In the genomic region with DNA sequence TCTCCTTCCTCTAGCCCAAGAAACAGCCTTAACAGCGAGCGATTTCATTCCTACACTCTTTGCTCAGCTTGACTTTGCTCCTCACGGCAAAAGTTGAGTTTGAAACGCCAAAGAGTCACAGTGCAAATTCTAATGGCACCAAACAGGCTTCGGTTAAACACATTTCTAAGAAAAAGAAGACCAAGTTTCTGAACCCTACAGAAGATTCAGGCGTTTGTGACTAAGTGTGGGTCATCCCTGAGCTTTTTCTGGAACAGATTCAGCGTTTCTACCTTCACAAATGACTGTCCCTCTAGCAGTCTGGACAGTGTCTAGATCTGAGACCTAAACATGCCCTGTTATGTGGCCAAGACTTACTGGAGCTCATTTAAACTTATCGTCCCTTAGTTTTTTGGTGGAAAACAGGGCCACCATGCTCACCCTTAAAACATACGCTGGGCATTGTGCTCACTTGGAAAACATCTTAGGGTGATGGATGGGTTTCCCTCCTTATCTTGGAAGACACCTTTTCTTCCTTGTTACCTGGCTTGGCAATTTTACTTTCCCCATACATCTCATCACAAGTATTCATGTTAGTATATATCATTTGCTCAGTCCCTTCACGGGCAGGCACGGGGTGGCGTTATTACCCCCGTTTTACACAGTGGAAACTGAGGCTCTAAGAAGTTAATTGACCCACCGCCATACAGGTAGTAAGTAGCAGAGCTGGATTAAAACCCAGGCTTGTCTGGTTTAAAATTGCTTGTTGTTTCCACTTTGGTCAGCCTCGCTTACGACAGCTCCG, we compare ENCODE assay signal across 8 cellular contexts. TPM values are rescaled to one million over a fixed set of nuclear protein-coding genes. Genes with fewer than 3 reads are reported as not detected.
DNase-seq lines count a peak whose midpoint lies in the region; ATAC-seq, FAIRE-seq and TF ChIP-seq lines count a peak whose summit lies in the region.

No MANE protein-coding gene starts in this region.

- H3K9me3 ChIP-seq in adrenal gland (replicated peaks in 1 of 3) (no peaks in the 10 kb centered on the region), keratinocyte (ENCODE audit: control insufficient read depth, low read depth, low read length) (no peaks in the 10 kb centered on the region), stomach (no peaks in the 10 kb centered on the region)

- no peaks in the 10 kb centered on the region for H3K9me3 Mint-ChIP-seq in activated CD4-positive, alpha-beta T cell treated with anti-CD3 and anti-CD28 coated beads, Interleukin-2, amount 10 ng/mL, durations not matched to agents 24 days and 14 days

- H3K36me3 Mint-ChIP-seq in activated CD4-positive, alpha-beta T cell treated with anti-CD3 and anti-CD28 coated beads, Interleukin-2, amount 10 ng/mL, durations not matched to agents 24 days and 14 days (ENCODE audit: low read depth) = peaks cover 3% of the 10 kb centered on the region

- 33 to 45% (median 39%) methylated on average over 14 to 17 of the region's 17 CpGs for WGBS in adrenal gland, 4 donors
- WGBS in stomach, 5 donors = 7 to 15% (median 12%) methylated on average over 16 to 17 of the region's 17 CpGs

- H3K27ac ChIP-seq in adrenal gland = peak overlapping the region in 4 of 5 donors; percentile 47 to 89 (median 78)
- no peak overlapping the region for H3K27ac ChIP-seq in keratinocyte (ENCODE audit: control insufficient read depth, insufficient read depth, low read length)
- H3K27ac ChIP-seq in stomach = peak overlapping the region; percentile 22 to 94 (median 91)

- no peaks in the 10 kb centered on the region for H3K27me3 ChIP-seq in adrenal gland
- H3K27me3 ChIP-seq in keratinocyte (ENCODE audit: control insufficient read depth, extremely low read depth, insufficient read depth, low read length) = no peaks in the 10 kb centered on the region
- peaks cover 0 to 9% (median 0%) of the 10 kb centered on the region in 3 donors for H3K27me3 ChIP-seq in stomach

- DNase-seq in activated CD4-positive, alpha-beta T cell treated with anti-CD3 and anti-CD28 coated beads, Interleukin-2, amount 10 ng/mL, durations not matched to agents 24 days and 14 days = peak; percentile 63
- no peak for DNase-seq in activated CD4-positive, alpha-beta T cell treated with anti-CD3 and anti-CD28 coated beads for 4 hours
- no peak for DNase-seq in adrenal gland
- no peak for DNase-seq in keratinocyte (ENCODE audit: low read depth, low spot score)
- DNase-seq in stomach = no peak
- DNase-seq in DMS153 treated with DMSO at 0.1 percent for 48 hours (lab: John Stamatoyannopoulos, UW; ENCODE audit: unreplicated experiment) = no peak
- no peak for DNase-seq in 8988T

- no peak for ATAC-seq in GM18502 (IDR thresholded peaks at IDR 0.05; ENCODE audit: poor library complexity, unreplicated experiment)

- H2AFZ ChIP-seq in keratinocyte (ENCODE audit: control insufficient read depth, low read length) = peak overlapping the region; percentile 97

- H3K4me3 ChIP-seq in adrenal gland (peak overlapping the region; percentile 2 to 97 (median 63)), keratinocyte (ENCODE audit: control insufficient read depth in 2 of 3, extremely low read depth in 1 of 3, insufficient read depth in 2 of 3, low read depth in 1 of 3, low read length in 3 of 3) (peak overlapping the region; percentile 74 to 86 (median 85)), stomach (peak overlapping the region; percentile 85 to 98 (median 93))

- peaks cover 35% of the 10 kb centered on the region for H3K27me3 Mint-ChIP-seq in activated CD4-positive, alpha-beta T cell treated with anti-CD3 and anti-CD28 coated beads, Interleukin-2, amount 10 ng/mL, durations not matched to agents 24 days and 14 days

- dilution Hi-C loops in keratinocyte (cut with MboI; ENCODE audit: extremely low pct_ligation_motif_present, low sequenced_read_pairs) = no loop called here

- no peak for TF ChIP-seq EP300 in stomach (IDR thresholded peaks at IDR 0.05)

- H3K9ac ChIP-seq in keratinocyte (ENCODE audit: control insufficient read depth, extremely low read depth, insufficient read depth, low read length) = peak overlapping the region; percentile 78

- H3K4me3 Mint-ChIP-seq in activated CD4-positive, alpha-beta T cell treated with anti-CD3 and anti-CD28 coated beads, Interleukin-2, amount 10 ng/mL, durations not matched to agents 24 days and 14 days = peak overlapping the region; percentile 89

- no peaks in the 10 kb centered on the region for H3K36me3 ChIP-seq in adrenal gland (replicated peaks in 1 of 2)
- no peaks in the 10 kb centered on the region for H3K36me3 ChIP-seq in keratinocyte (ENCODE audit: control insufficient read depth in 2 of 2, extremely low read depth in 1 of 2, insufficient read depth in 2 of 2, low read length in 2 of 2)
- no peaks in the 10 kb centered on the region for H3K36me3 ChIP-seq in stomach

- no peaks in the 10 kb centered on the region for H4K20me1 ChIP-seq in keratinocyte (ENCODE audit: control insufficient read depth, extremely low read depth, insufficient read depth, low read length)

- intact Hi-C loops in activated CD4-positive, alpha-beta T cell treated with anti-CD3 and anti-CD28 coated beads, Interleukin-2, amount 10 ng/mL, durations not matched to agents 24 days and 14 days (cut with micrococcal nuclease) = loop anchor here (5.0 to 10.0 kb wide), 4 partner anchors 113 to 660 kb away; a partner anchor contains a TSS
- intact Hi-C loops in adrenal gland (cut with DNase I) = no loop called here
- intact Hi-C loops in stomach (cut with DNase I; ENCODE audit: low total_unique reads) = no loop called here

- TF ChIP-seq CTCF in adrenal gland (IDR thresholded peaks at IDR 0.05) (no peak), keratinocyte (optimal IDR thresholded peaks at IDR 0.05 in 1 of 3, IDR thresholded peaks at IDR 0.05 in 1 of 3, conservative IDR thresholded peaks at IDR 0.05 in 1 of 3; ENCODE audit: extremely low read depth in 1 of 3, insufficient read depth in 2 of 3, low read length in 3 of 3) (peak in 1 of 3 experiments; percentile 17), stomach (IDR thresholded peaks at IDR 0.05) (no peak)

- peaks cover 38% of the 10 kb centered on the region for H3K4me1 Mint-ChIP-seq in activated CD4-positive, alpha-beta T cell treated with anti-CD3 and anti-CD28 coated beads, Interleukin-2, amount 10 ng/mL, durations not matched to agents 24 days and 14 days

- no peak for FAIRE-seq in keratinocyte (lab: Jason Lieb, UNC)

- H3K9me1 ChIP-seq in keratinocyte (ENCODE audit: control insufficient read depth, extremely low read depth, insufficient read depth, low read length) = no peaks in the 10 kb centered on the region

- TF ChIP-seq POLR2A in adrenal gland (IDR thresholded peaks at IDR 0.05) (no peak), stomach (IDR thresholded peaks at IDR 0.05) (no peak)

- H3K27ac Mint-ChIP-seq in activated CD4-positive, alpha-beta T cell treated with anti-CD3 and anti-CD28 coated beads, Interleukin-2, amount 10 ng/mL, durations not matched to agents 24 days and 14 days = peak overlapping the region; percentile 57

- no peaks in the 10 kb centered on the region for H3K79me2 ChIP-seq in keratinocyte (ENCODE audit: control insufficient read depth, insufficient read depth, low read length)

- peaks cover 5 to 11% of the 10 kb centered on the region in 2 donors for H3K4me1 ChIP-seq in adrenal gland (replicated peaks in 1 of 2)
- peaks cover 9% of the 10 kb centered on the region for H3K4me1 ChIP-seq in keratinocyte (ENCODE audit: control insufficient read depth, extremely low read depth, insufficient read depth, low read length)
- peaks cover 32 to 68% (median 60%) of the 10 kb centered on the region in 4 donors for H3K4me1 ChIP-seq in stomach

- H3K4me2 ChIP-seq in keratinocyte (ENCODE audit: control insufficient read depth, extremely low read depth, insufficient read depth, low read depth, low read length) = peak overlapping the region; percentile 89

RNA-seq across cellular contexts. Expression of a gene that starts 1.0 kb away (rescaled TPM):
- 12.4 and 13.7 TPM in 2 replicates for total RNA-seq in activated CD4-positive, alpha-beta T cell treated with anti-CD3 and anti-CD28 coated beads, Interleukin-2, amount 10 ng/mL, durations not matched to agents 24 days and 14 days
- total RNA-seq in adrenal gland = 10 to 100 TPM; 18.3 to 59.4 (median 41.4) TPM
- 10 to 100 TPM; 15.2 to 22.8 (median 17.7) TPM for polyA plus RNA-seq in adrenal gland
- 6.8 to 9.6 TPM (median 8.1 TPM) in 3 replicates for polyA plus RNA-seq in keratinocyte
- 5.5 TPM for polyA plus RNA-seq in keratinocyte (2011; ENCODE audit: low read depth)
- 7.7 and 9.6 TPM in 2 replicates for polyA plus RNA-seq in keratinocyte (2011; cell fraction: cytosol; rRNA removed)
- 8.0 and 8.3 TPM in 2 replicates for polyA plus RNA-seq in keratinocyte (2011; cell fraction: nucleus; rRNA removed)
- 5.1 and 8.9 TPM in 2 replicates for polyA plus RNA-seq in keratinocyte (2012; ENCODE audit: low replicate concordance)
- polyA minus RNA-seq in keratinocyte = 7.5 to 13.1 TPM (median 10.5 TPM) in 3 replicates
- 20.3 TPM for polyA minus RNA-seq in keratinocyte (2011; cell fraction: cytosol; rRNA and poly(A)+ RNA removed)
- polyA minus RNA-seq in keratinocyte (2011; cell fraction: nucleus; rRNA and poly(A)+ RNA removed) = 5.1 and 7.1 TPM in 2 replicates
- 10 to 100 TPM; 11.3 to 69.3 (median 51.8) TPM for total RNA-seq in stomach
- polyA plus RNA-seq in stomach = 10 to 100 TPM; 11.7 to 15.8 (median 14.4) TPM
